ENCODE assay signal across 1 cellular context in genomic region chr19:1269478-1270167, GRCh38.
TF ChIP-seq lines count a peak whose summit lies in the region.

No MANE protein-coding gene starts in this region.

TF ChIP-seq in HepG2, 621 proteins besides CTCF, POLR2A, EP300 and RAD21 (continued from another document and continues in another):
- TF ChIP-seq ZHX2 (IDR thresholded peaks at IDR 0.05; ENCODE audit: low read depth) = peak; percentile 90
- TF ChIP-seq ZHX2 (CRISPR knock-in tag; IDR thresholded peaks at IDR 0.05; ENCODE audit: borderline replicate concordance) = no peak
- peak; percentile 61; the same call in 1 of the 2 replicates for TF ChIP-seq ZNF574 (CRISPR knock-in tag; IDR thresholded peaks at IDR 0.05)
- peak; percentile 34; the same call in 1 of the 2 replicates for TF ChIP-seq ZNF142 (CRISPR knock-in tag; IDR thresholded peaks at IDR 0.05)
- peak; percentile 84 for TF ChIP-seq MYC (CRISPR knock-in tag; IDR thresholded peaks at IDR 0.05; ENCODE audit: borderline replicate concordance)
- TF ChIP-seq CCDC6 (CRISPR knock-in tag; IDR thresholded peaks at IDR 0.05) = peak; percentile 75; the same call in 1 of the 2 replicates
- TF ChIP-seq HOXA7 (CRISPR knock-in tag; IDR thresholded peaks at IDR 0.05) = no peak
- TF ChIP-seq HMGXB4 (CRISPR knock-in tag; IDR thresholded peaks at IDR 0.05; ENCODE audit: borderline replicate concordance in 1 of 2, low read depth in 1 of 2) = peak in 1 of 2 experiments; percentile 38; a peak in 2 of 4 replicates
- TF ChIP-seq THRA (CRISPR knock-in tag; IDR thresholded peaks at IDR 0.05; ENCODE audit: borderline replicate concordance) = 0 out of 2 replicates have a peak, but pooled peaks have one; percentile 36
- TF ChIP-seq NCOR1 (IDR thresholded peaks at IDR 0.05; ENCODE audit: borderline replicate concordance, low read length) = no peak
- TF ChIP-seq HNF1A (IDR thresholded peaks at IDR 0.05; ENCODE audit: low read depth) = no peak
- 0 out of 2 replicates have a peak, but pooled peaks have one; percentile 61 for TF ChIP-seq HNF1A (CRISPR knock-in tag; IDR thresholded peaks at IDR 0.05; ENCODE audit: borderline replicate concordance)
- no peak for TF ChIP-seq SSRP1 (CRISPR knock-in tag; IDR thresholded peaks at IDR 0.05)
- 0 out of 2 replicates have a peak, but pooled peaks have one; percentile 10 for TF ChIP-seq ZNF274 (CRISPR knock-in tag; IDR thresholded peaks at IDR 0.05)
- peak; percentile 65 for TF ChIP-seq GABPB1 (CRISPR knock-in tag; IDR thresholded peaks at IDR 0.05)
- peak; percentile 82 for TF ChIP-seq IKZF4 (CRISPR knock-in tag; IDR thresholded peaks at IDR 0.05; ENCODE audit: borderline replicate concordance, low read depth, not compliant biosample characterization)
- 0 out of 2 replicates have a peak, but pooled peaks have one; percentile 39 for TF ChIP-seq ZNF350 (CRISPR knock-in tag; IDR thresholded peaks at IDR 0.05; ENCODE audit: borderline replicate concordance, low read depth)
- TF ChIP-seq ZNF616 (CRISPR knock-in tag; IDR thresholded peaks at IDR 0.05; ENCODE audit: low read depth) = peak; percentile 45; the same call in 1 of the 2 replicates
- no peak for TF ChIP-seq ZNF354B (CRISPR knock-in tag; IDR thresholded peaks at IDR 0.05)
- TF ChIP-seq MED1 (CRISPR knock-in tag; IDR thresholded peaks at IDR 0.05) = 0 out of 2 replicates have a peak, but pooled peaks have one; percentile 13
- peak; percentile 20 for TF ChIP-seq AGO1 (IDR thresholded peaks at IDR 0.05; ENCODE audit: low read depth, low read length, poor library complexity, severe bottlenecking)
- TF ChIP-seq ZNF746 (CRISPR knock-in tag; IDR thresholded peaks at IDR 0.05) = peak; percentile 9; the same call in 1 of the 2 replicates
- TF ChIP-seq YY1 (IDR thresholded peaks at IDR 0.05; ENCODE audit: insufficient read depth, insufficient replicate concordance, low read depth, low read length) = peak; percentile 99
- TF ChIP-seq RXRA (CRISPR knock-in tag; IDR thresholded peaks at IDR 0.05) = peak; percentile 40
- no peak for TF ChIP-seq SP1 (IDR thresholded peaks at IDR 0.05)
- peak; percentile 16; the same call in 1 of the 2 replicates for TF ChIP-seq SP1 (CRISPR knock-in tag; IDR thresholded peaks at IDR 0.05)
- TF ChIP-seq EED (CRISPR knock-in tag; IDR thresholded peaks at IDR 0.05) = peak; percentile 28; the same call in 1 of the 2 replicates
- TF ChIP-seq ZBTB25 (CRISPR knock-in tag; IDR thresholded peaks at IDR 0.05) = peak; percentile 7; the same call in 1 of the 2 replicates
